ENCODE assay signal across 12 cellular contexts in the genomic region with DNA sequence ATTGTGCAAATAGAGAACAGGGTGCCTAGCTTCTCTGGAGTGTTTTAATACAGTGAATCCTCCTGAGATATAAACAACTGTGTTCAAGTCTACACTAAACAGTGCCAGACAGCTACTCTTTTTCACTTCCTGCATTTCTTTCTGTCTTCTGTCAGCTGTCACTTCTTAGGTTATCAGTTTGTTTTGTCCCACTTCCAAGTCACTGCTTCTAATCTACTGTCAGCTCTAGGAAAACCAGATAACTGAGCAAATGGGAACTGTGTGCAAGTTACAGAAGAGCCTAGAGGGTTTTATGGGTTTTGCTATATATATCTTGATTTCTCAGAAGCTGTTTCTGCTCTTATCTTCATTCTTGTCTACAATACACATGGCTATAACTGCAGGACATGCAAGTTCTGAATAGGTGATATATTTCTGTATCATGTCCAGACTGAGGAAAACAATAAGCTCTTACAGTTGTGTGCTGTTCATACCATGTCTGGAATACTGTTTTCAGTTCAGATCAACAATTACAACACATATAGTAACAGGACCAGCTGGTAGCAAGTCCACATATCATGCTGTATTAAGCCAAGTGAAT. TPM values are rescaled to one million over a fixed set of nuclear protein-coding genes. Genes with fewer than 3 reads are reported as not detected.
DNase-seq lines count a peak whose midpoint lies in the region; ATAC-seq, FAIRE-seq and TF ChIP-seq lines count a peak whose summit lies in the region.
"Had no signal": no experiment of that assay in that cellular context is flagged by ENCODE, and none has a peak within 500 bp of the region (broad histone marks: within the 10 kb centered on the region; RNA-seq: fewer than 3 reads in every experiment).

No MANE protein-coding gene starts in this region.

- CTCF ChIA-PET in WTC11 (lab: Charles Lee) = interaction anchor here (0.6 to 1.4 kb wide), 6 partner anchors 11 to 1291 kb away, joined by 3 to 5 read pairs (median 4); no protein-coding TSS in a partner anchor

- no peak overlapping the region for H3K27ac ChIP-seq in keratinocyte (ENCODE audit: control insufficient read depth, insufficient read depth, low read length)
- H3K27ac ChIP-seq in upper lobe of right lung = no peak overlapping the region

- H3K27ac Mint-ChIP-seq in WTC11 (peak overlapping the region; percentile 46; the same call in 1 of the 2 replicates), immature natural killer cell (peak overlapping the region in 2 of 6 donors; percentile 1 to 31)

- intact Hi-C loops in Right ventricle myocardium inferior (cut with DNase I) = loop anchor here (2.0 kb wide), 1 partner anchor 20 kb away; no protein-coding TSS in a partner anchor
- intact Hi-C loops in cardiac septum (cut with DNase I) = loop anchor here (1.0 kb wide), 1 partner anchor 21 kb away; no protein-coding TSS in a partner anchor
- intact Hi-C loops in upper lobe of right lung (cut with DNase I) = no loop called here

- H3K9me3 Mint-ChIP-seq in WTC11 = no peaks in the 10 kb centered on the region
- no peaks in the 10 kb centered on the region for H3K9me3 Mint-ChIP-seq in immature natural killer cell
- H3K9me3 Mint-ChIP-seq: CD4-positive, CD25-positive, alpha-beta regulatory T cell had no signal

- no peaks in the 10 kb centered on the region for H3K27me3 ChIP-seq in keratinocyte (ENCODE audit: control insufficient read depth, extremely low read depth, insufficient read depth, low read length)
- H3K27me3 ChIP-seq in upper lobe of right lung = no peaks in the 10 kb centered on the region

- ATAC-seq in Right ventricle myocardium inferior = peak; percentile 90
- ATAC-seq in WTC11 = no peak
- peak; percentile 32 for ATAC-seq in upper lobe of right lung
- ATAC-seq in activated CD4-positive, CD25-positive, alpha-beta regulatory T cell treated with anti-CD3 and anti-CD28 coated beads, Interleukin-2, amount 50 U/mL, for 24 hours = no peak

- H3K9ac ChIP-seq in keratinocyte (ENCODE audit: control insufficient read depth, extremely low read depth, insufficient read depth, low read length) = no peak overlapping the region

- H3K4me3 Mint-ChIP-seq in WTC11 = no peak overlapping the region
- H3K4me3 Mint-ChIP-seq in immature natural killer cell = no peak overlapping the region

- dilution Hi-C loops in keratinocyte (cut with MboI; ENCODE audit: extremely low pct_ligation_motif_present, low sequenced_read_pairs) = no loop called here

- H3K36me3 ChIP-seq in keratinocyte (ENCODE audit: control insufficient read depth in 2 of 2, extremely low read depth in 1 of 2, insufficient read depth in 2 of 2, low read length in 2 of 2) (peaks cover 5 to 16% of the 10 kb centered on the region in 2 experiments), upper lobe of right lung (peaks cover 25% of the 10 kb centered on the region)

- DNase-seq in Right ventricle myocardium inferior (ENCODE audit: missing footprints) = no peak
- no peak for DNase-seq in cardiac septum (ENCODE audit: low spot score)
- DNase-seq in WTC11 (ENCODE audit: low spot score) = no peak
- DNase-seq in keratinocyte (ENCODE audit: low read depth, low spot score) = no peak
- no peak for DNase-seq in upper lobe of right lung
- no peak for DNase-seq in immature natural killer cell
- DNase-seq in SW 1271 (lab: John Stamatoyannopoulos, UW) = no peak
- DNase-seq: CD4-positive, CD25-positive, alpha-beta regulatory T cell; mammary epithelial cell; NCI-H2171 treated with DMSO at 0.1 percent for 48 hours had no signal

- peak; percentile 60 for FAIRE-seq in keratinocyte (lab: Jason Lieb, UNC)
- FAIRE-seq: H1 had no signal

- POLR2A ChIA-PET in WTC11 (lab: Charles Lee) = interaction anchor here (0.7 kb wide), 1 partner anchor 1112 kb away, joined by 4 read pairs; no protein-coding TSS in a partner anchor

- H3K27me3 Mint-ChIP-seq in WTC11 (ENCODE audit: low read depth) = no peaks in the 10 kb centered on the region
- peaks cover 1 to 2% (median 1%) of the 10 kb centered on the region in 3 donors for H3K27me3 Mint-ChIP-seq in immature natural killer cell (ENCODE audit: low read depth in 3 of 3)
- H3K27me3 Mint-ChIP-seq: CD4-positive, CD25-positive, alpha-beta regulatory T cell had no signal

- H3K4me2 ChIP-seq in keratinocyte (ENCODE audit: control insufficient read depth, extremely low read depth, insufficient read depth, low read depth, low read length) = no peak overlapping the region

- H3K4me3 ChIP-seq in keratinocyte (ENCODE audit: control insufficient read depth in 2 of 3, extremely low read depth in 1 of 3, insufficient read depth in 2 of 3, low read depth in 1 of 3, low read length in 3 of 3) (no peak overlapping the region), upper lobe of right lung (no peak overlapping the region)

- peaks cover 96% of the 10 kb centered on the region for H3K79me2 ChIP-seq in keratinocyte (ENCODE audit: control insufficient read depth, insufficient read depth, low read length)

- peaks cover 39% of the 10 kb centered on the region for H4K20me1 ChIP-seq in keratinocyte (ENCODE audit: control insufficient read depth, extremely low read depth, insufficient read depth, low read length)

- H3K9me1 ChIP-seq in keratinocyte (ENCODE audit: control insufficient read depth, extremely low read depth, insufficient read depth, low read length) = no peaks in the 10 kb centered on the region

- H3K4me1 ChIP-seq in keratinocyte (ENCODE audit: control insufficient read depth, extremely low read depth, insufficient read depth, low read length) = peaks cover 26% of the 10 kb centered on the region
- H3K4me1 ChIP-seq in upper lobe of right lung = peaks cover 35% of the 10 kb centered on the region

- H3K36me3 Mint-ChIP-seq in WTC11 (peaks cover 23% of the 10 kb centered on the region), immature natural killer cell (peaks cover 7 to 12% (median 8%) of the 10 kb centered on the region in 3 donors)

- no peak for TF ChIP-seq CTCF in WTC11 (IDR thresholded peaks at IDR 0.05)
- no peak for TF ChIP-seq CTCF in keratinocyte (optimal IDR thresholded peaks at IDR 0.05 in 1 of 3, IDR thresholded peaks at IDR 0.05 in 1 of 3, conservative IDR thresholded peaks at IDR 0.05 in 1 of 3; ENCODE audit: extremely low read depth in 1 of 3, insufficient read depth in 2 of 3, low read length in 3 of 3)
- no peak for TF ChIP-seq CTCF in upper lobe of right lung (IDR thresholded peaks at IDR 0.05)

- H3K4me1 Mint-ChIP-seq in WTC11 (peaks cover 27% of the 10 kb centered on the region), immature natural killer cell (peaks cover 34 to 72% of the 10 kb centered on the region in 2 donors)

- H3K9me3 ChIP-seq in keratinocyte (ENCODE audit: control insufficient read depth, low read depth, low read length) (no peaks in the 10 kb centered on the region), upper lobe of right lung (no peaks in the 10 kb centered on the region)

- H2AFZ ChIP-seq in keratinocyte (ENCODE audit: control insufficient read depth, low read length) = no peak overlapping the region

TF ChIP-seq in WTC11, 78 proteins besides CTCF, POLR2A, EP300 and RAD21 (continues in another document):
- TF ChIP-seq TEAD4 (CRISPR knock-in tag; IDR thresholded peaks at IDR 0.05) = no peak
- no peak for TF ChIP-seq NFE2L1 (CRISPR knock-in tag; IDR thresholded peaks at IDR 0.05)
- TF ChIP-seq, protein P1, sequence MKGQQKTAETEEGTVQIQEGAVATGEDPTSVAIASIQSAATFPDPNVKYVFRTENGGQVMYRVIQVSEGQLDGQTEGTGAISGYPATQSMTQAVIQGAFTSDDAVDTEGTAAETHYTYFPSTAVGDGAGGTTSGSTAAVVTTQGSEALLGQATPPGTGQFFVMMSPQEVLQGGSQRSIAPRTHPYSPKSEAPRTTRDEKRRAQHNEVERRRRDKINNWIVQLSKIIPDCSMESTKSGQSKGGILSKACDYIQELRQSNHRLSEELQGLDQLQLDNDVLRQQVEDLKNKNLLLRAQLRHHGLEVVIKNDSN (CRISPR knock-in tag; IDR thresholded peaks at IDR 0.05) = no peak
- TF ChIP-seq, protein P2, sequence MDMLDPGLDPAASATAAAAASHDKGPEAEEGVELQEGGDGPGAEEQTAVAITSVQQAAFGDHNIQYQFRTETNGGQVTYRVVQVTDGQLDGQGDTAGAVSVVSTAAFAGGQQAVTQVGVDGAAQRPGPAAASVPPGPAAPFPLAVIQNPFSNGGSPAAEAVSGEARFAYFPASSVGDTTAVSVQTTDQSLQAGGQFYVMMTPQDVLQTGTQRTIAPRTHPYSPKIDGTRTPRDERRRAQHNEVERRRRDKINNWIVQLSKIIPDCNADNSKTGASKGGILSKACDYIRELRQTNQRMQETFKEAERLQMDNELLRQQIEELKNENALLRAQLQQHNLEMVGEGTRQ (CRISPR knock-in tag; IDR thresholded peaks at IDR 0.05) = no peak
- TF ChIP-seq FOXK1 (CRISPR knock-in tag; IDR thresholded peaks at IDR 0.05) = no peak
- TF ChIP-seq GABPB1 (CRISPR knock-in tag; IDR thresholded peaks at IDR 0.05) = no peak
- TF ChIP-seq, protein P3, sequence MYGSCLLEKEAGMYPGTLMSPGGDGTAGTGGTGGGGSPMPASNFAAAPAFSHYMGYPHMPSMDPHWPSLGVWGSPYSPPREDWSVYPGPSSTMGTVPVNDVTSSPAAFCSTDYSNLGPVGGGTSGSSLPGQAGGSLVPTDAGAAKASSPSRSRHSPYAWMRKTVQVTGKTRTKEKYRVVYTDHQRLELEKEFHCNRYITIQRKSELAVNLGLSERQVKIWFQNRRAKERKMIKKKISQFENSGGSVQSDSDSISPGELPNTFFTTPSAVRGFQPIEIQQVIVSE (CRISPR knock-in tag; IDR thresholded peaks at IDR 0.05; ENCODE audit: borderline replicate concordance) = peak; percentile 55; the same call in 1 of the 2 replicates
- TF ChIP-seq, protein P4, sequence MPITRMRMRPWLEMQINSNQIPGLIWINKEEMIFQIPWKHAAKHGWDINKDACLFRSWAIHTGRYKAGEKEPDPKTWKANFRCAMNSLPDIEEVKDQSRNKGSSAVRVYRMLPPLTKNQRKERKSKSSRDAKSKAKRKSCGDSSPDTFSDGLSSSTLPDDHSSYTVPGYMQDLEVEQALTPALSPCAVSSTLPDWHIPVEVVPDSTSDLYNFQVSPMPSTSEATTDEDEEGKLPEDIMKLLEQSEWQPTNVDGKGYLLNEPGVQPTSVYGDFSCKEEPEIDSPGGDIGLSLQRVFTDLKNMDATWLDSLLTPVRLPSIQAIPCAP (CRISPR knock-in tag; IDR thresholded peaks at IDR 0.05) = no peak
- peak; percentile 4; the same call in 1 of the 2 replicates for TF ChIP-seq RORB (CRISPR knock-in tag; IDR thresholded peaks at IDR 0.05)

RNA-seq across cellular contexts. Expression of a gene that starts 5.8 kb away (rescaled TPM):
- total RNA-seq in Right ventricle myocardium inferior (43.7 TPM), cardiac septum (69.2 TPM), WTC11 (2021) (70.7 to 76.2 TPM (median 71.7 TPM) in 3 replicates), upper lobe of right lung (73.8 TPM)
- polyA plus RNA-seq in keratinocyte (39.1 to 81.6 TPM (median 76.3 TPM) in 3 replicates), immature natural killer cell (10 to 100 TPM; 46.1 to 78.1 (median 66.7) TPM)
- 152 TPM for polyA plus RNA-seq in keratinocyte (2011; ENCODE audit: low read depth)
- polyA plus RNA-seq in keratinocyte (2011; cell fraction: cytosol; rRNA removed) = 47.1 and 83.6 TPM in 2 replicates
- polyA plus RNA-seq in keratinocyte (2011; cell fraction: nucleus; rRNA removed) = 63.2 and 71.1 TPM in 2 replicates
- polyA plus RNA-seq in keratinocyte (2012; ENCODE audit: low replicate concordance) = 51.7 and 81.2 TPM in 2 replicates
- 29.3 to 70.3 TPM (median 30.1 TPM) in 3 replicates for polyA minus RNA-seq in keratinocyte
- 27.6 TPM for polyA minus RNA-seq in keratinocyte (2011; cell fraction: cytosol; rRNA and poly(A)+ RNA removed)
- 29.4 and 65.4 TPM in 2 replicates for polyA minus RNA-seq in keratinocyte (2011; cell fraction: nucleus; rRNA and poly(A)+ RNA removed)

Comparison
In these comparisons a context has a peak if more than half of its experiments do, and no peak if none do; other contexts are left out.
1. ATAC-seq: peak in Right ventricle myocardium inferior (single experiment) and upper lobe of right lung (single experiment); none in WTC11 (single experiment) and activated CD4-positive, CD25-positive, alpha-beta regulatory T cell treated with anti-CD3 and anti-CD28 coated beads, Interleukin-2, amount 50 U/mL, for 24 hours (0 of 2).